8 cellular contexts compared by ENCODE assay signal in genomic region chr17:43170766-43171681, GRCh38. TPM values are rescaled to one million over a fixed set of nuclear protein-coding genes. Genes with fewer than 3 reads are reported as not detected.
A peak's percentile ranks its signal among the peaks of the same experiment; 100 is the strongest.
DNase-seq lines count a peak whose midpoint lies in the region; ATAC-seq and TF ChIP-seq lines count a peak whose summit lies in the region.

A gene with protein sequence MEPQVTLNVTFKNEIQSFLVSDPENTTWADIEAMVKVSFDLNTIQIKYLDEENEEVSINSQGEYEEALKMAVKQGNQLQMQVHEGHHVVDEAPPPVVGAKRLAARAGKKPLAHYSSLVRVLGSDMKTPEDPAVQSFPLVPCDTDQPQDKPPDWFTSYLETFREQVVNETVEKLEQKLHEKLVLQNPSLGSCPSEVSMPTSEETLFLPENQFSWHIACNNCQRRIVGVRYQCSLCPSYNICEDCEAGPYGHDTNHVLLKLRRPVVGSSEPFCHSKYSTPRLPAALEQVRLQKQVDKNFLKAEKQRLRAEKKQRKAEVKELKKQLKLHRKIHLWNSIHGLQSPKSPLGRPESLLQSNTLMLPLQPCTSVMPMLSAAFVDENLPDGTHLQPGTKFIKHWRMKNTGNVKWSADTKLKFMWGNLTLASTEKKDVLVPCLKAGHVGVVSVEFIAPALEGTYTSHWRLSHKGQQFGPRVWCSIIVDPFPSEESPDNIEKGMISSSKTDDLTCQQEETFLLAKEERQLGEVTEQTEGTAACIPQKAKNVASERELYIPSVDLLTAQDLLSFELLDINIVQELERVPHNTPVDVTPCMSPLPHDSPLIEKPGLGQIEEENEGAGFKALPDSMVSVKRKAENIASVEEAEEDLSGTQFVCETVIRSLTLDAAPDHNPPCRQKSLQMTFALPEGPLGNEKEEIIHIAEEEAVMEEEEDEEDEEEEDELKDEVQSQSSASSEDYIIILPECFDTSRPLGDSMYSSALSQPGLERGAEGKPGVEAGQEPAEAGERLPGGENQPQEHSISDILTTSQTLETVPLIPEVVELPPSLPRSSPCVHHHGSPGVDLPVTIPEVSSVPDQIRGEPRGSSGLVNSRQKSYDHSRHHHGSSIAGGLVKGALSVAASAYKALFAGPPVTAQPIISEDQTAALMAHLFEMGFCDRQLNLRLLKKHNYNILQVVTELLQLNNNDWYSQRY (plus strand): TSS chr17:43171214. CDS start chr17:43175800, 4,586 bp downstream.

- H3K4me3 Mint-ChIP-seq in activated T-helper 2 cell treated with anti-CD3 and anti-CD28 coated beads, Interferon-gamma antibody, Interleukin-2, Interleukin-4, amounts not matched to agents 10 μg/mL and 5 μg/mL and 100 μg/mL, durations not matched to agents 14 hours and 24 hours and 36 hours (ENCODE audit: low read depth), result no peak within 1 kb of the TSS
- no peak within 1 kb of the TSS for H3K4me3 Mint-ChIP-seq in natural killer cell treated with Interleukin-12 subunit alpha and Interleukin-12 subunit beta and Interleukin-15 and Interleukin-18, amount 100 ng/mL, for 72 hours

- DNase-seq in G401 (ENCODE audit: low spot score), result peak; percentile 99
- peak; percentile 97 for DNase-seq in H7
- peak; percentile 87 for DNase-seq in RWPE2 (ENCODE audit: low spot score)
- peak; percentile 97 for DNase-seq in activated T-helper 2 cell treated with anti-CD3 and anti-CD28 coated beads, Interferon-gamma antibody, Interleukin-2, Interleukin-4, amounts not matched to agents 10 μg/mL and 5 μg/mL and 100 μg/mL, durations not matched to agents 14 hours and 24 hours and 36 hours (ENCODE audit: low spot score)
- peak; percentile 98 for DNase-seq in fibroblast of the aortic adventitia (ENCODE audit: low read depth)
- peak; percentile 95 for DNase-seq in natural killer cell treated with Interleukin-12 subunit alpha and Interleukin-12 subunit beta and Interleukin-15 and Interleukin-18, amount 100 ng/mL, for 72 hours (ENCODE audit: low spot score)
- peak; percentile 91 for DNase-seq in stimulated activated naive CD8-positive, alpha-beta T cell treated with anti-CD3 and anti-CD28 coated beads, Interleukin-15, Interleukin-2, amounts not matched to agents 100 U/mL and 50 U/mL, for 24 hours

- H4K20me1 ChIP-seq in Loucy (ENCODE audit: insufficient read depth, low read length, poor library complexity, severe bottlenecking), result no peaks in the 10 kb centered on the region

- H3K9me3 ChIP-seq in Loucy (ENCODE audit: insufficient read depth, low read depth, low read length) (no peaks in the 10 kb centered on the region), RWPE2 (ENCODE audit: severe bottlenecking) (no peaks in the 10 kb centered on the region)

- intact Hi-C loops in activated T-helper 2 cell treated with anti-CD3 and anti-CD28 coated beads, Interferon-gamma antibody, Interleukin-2, Interleukin-4, amounts not matched to agents 10 μg/mL and 5 μg/mL and 100 μg/mL, durations not matched to agents 14 hours and 24 hours and 36 hours (cut with micrococcal nuclease), result loop anchor here (1.0 to 5.0 kb wide), 3 partner anchors 46 to 172 kb away; partner anchors contain the start of genes BRCA1, RPL27 and VAT1

- no peak within 1 kb of the TSS for H3K27ac Mint-ChIP-seq in activated T-helper 2 cell treated with anti-CD3 and anti-CD28 coated beads, Interferon-gamma antibody, Interleukin-2, Interleukin-4, amounts not matched to agents 10 μg/mL and 5 μg/mL and 100 μg/mL, durations not matched to agents 14 hours and 24 hours and 36 hours
- H3K27ac Mint-ChIP-seq in natural killer cell treated with Interleukin-12 subunit alpha and Interleukin-12 subunit beta and Interleukin-15 and Interleukin-18, amount 100 ng/mL, for 72 hours, result no peak within 1 kb of the TSS

- H3K9me3 Mint-ChIP-seq in activated T-helper 2 cell treated with anti-CD3 and anti-CD28 coated beads, Interferon-gamma antibody, Interleukin-2, Interleukin-4, amounts not matched to agents 10 μg/mL and 5 μg/mL and 100 μg/mL, durations not matched to agents 14 hours and 24 hours and 36 hours, result no peaks in the 10 kb centered on the region
- no peaks in the 10 kb centered on the region for H3K9me3 Mint-ChIP-seq in natural killer cell treated with Interleukin-12 subunit alpha and Interleukin-12 subunit beta and Interleukin-15 and Interleukin-18, amount 100 ng/mL, for 72 hours

- H3K4me3 ChIP-seq in H7 (ENCODE audit: insufficient read depth, low read depth, low read length) (peak within 1 kb of the TSS; percentile 79), Loucy (ENCODE audit: low read length, poor library complexity, severe bottlenecking) (peak within 1 kb of the TSS; percentile 89), RWPE2 (ENCODE audit: severe bottlenecking) (peak within 1 kb of the TSS; percentile 75), fibroblast of the aortic adventitia (ENCODE audit: low read depth, low read length) (peak within 1 kb of the TSS; percentile 87)

- peak within 1 kb of the TSS; percentile 93 for H3K9ac ChIP-seq in Loucy (ENCODE audit: low read depth, low read length, poor library complexity, severe bottlenecking)

- H3K27me3 Mint-ChIP-seq in activated T-helper 2 cell treated with anti-CD3 and anti-CD28 coated beads, Interferon-gamma antibody, Interleukin-2, Interleukin-4, amounts not matched to agents 10 μg/mL and 5 μg/mL and 100 μg/mL, durations not matched to agents 14 hours and 24 hours and 36 hours (ENCODE audit: low read depth), result no peaks in the 10 kb centered on the region
- no peaks in the 10 kb centered on the region for H3K27me3 Mint-ChIP-seq in natural killer cell treated with Interleukin-12 subunit alpha and Interleukin-12 subunit beta and Interleukin-15 and Interleukin-18, amount 100 ng/mL, for 72 hours

- H3F3A ChIP-seq in Loucy (ENCODE audit: low read depth), result no peaks in the 10 kb centered on the region

- TF ChIP-seq CTCF in Loucy (conservative IDR thresholded peaks at IDR 0.05; ENCODE audit: low read length) (peak; percentile 48), RWPE2 (IDR thresholded peaks at IDR 0.05; ENCODE audit: poor library complexity, severe bottlenecking) (peak; percentile 11), fibroblast of the aortic adventitia (IDR thresholded peaks at IDR 0.05; ENCODE audit: insufficient read depth, low read length) (no peak)

- peak within 1 kb of the TSS; percentile 84 for H2AFZ ChIP-seq in Loucy (ENCODE audit: low read length)

- H3K79me2 ChIP-seq in Loucy (ENCODE audit: insufficient read depth, low read length), result peaks cover 61% of the 10 kb centered on the region; the same call in 1 of the 2 replicates

- in situ Hi-C loops in G401 (cut with HindIII; ENCODE audit: low sequenced_read_pairs), result no loop called here

- H3K27me3 ChIP-seq in H7 (ENCODE audit: control insufficient read depth, insufficient read depth, low read length), result no peaks in the 10 kb centered on the region
- no peaks in the 10 kb centered on the region for H3K27me3 ChIP-seq in Loucy (ENCODE audit: insufficient read depth, low read length, poor library complexity, severe bottlenecking)
- no peaks in the 10 kb centered on the region for H3K27me3 ChIP-seq in RWPE2 (ENCODE audit: insufficient read depth, poor library complexity, severe bottlenecking)

- peak within 1 kb of the TSS; percentile 96 for H3K27ac ChIP-seq in RWPE2 (ENCODE audit: poor library complexity, severe bottlenecking)

- peak; percentile 76 for ATAC-seq in RWPE2 (ENCODE audit: low read depth)
- peak; percentile 92 to 93 for ATAC-seq in natural killer cell treated with Interleukin-12 subunit alpha and Interleukin-12 subunit beta and Interleukin-15 and Interleukin-18, amount 100 ng/mL, for 72 hours
- ATAC-seq in stimulated activated naive CD8-positive, alpha-beta T cell treated with anti-CD3 and anti-CD28 coated beads, Interleukin-15, Interleukin-2, amounts not matched to agents 100 U/mL and 50 U/mL, for 24 hours, result peak; percentile 88

- peaks cover 30% of the 10 kb centered on the region for H3K4me1 Mint-ChIP-seq in activated T-helper 2 cell treated with anti-CD3 and anti-CD28 coated beads, Interferon-gamma antibody, Interleukin-2, Interleukin-4, amounts not matched to agents 10 μg/mL and 5 μg/mL and 100 μg/mL, durations not matched to agents 14 hours and 24 hours and 36 hours (ENCODE audit: low read depth)
- H3K4me1 Mint-ChIP-seq in natural killer cell treated with Interleukin-12 subunit alpha and Interleukin-12 subunit beta and Interleukin-15 and Interleukin-18, amount 100 ng/mL, for 72 hours (ENCODE audit: low read depth in 2 of 2), result peaks cover 20 to 25% of the 10 kb centered on the region in 2 donors

- H3K4me2 ChIP-seq in Loucy (ENCODE audit: low read depth, low read length, poor library complexity, severe bottlenecking), result peak within 1 kb of the TSS; percentile 85

- no peaks in the 10 kb centered on the region for H3K36me3 ChIP-seq in H7 (replicated peaks; ENCODE audit: control insufficient read depth, insufficient read depth, low read length)
- H3K36me3 ChIP-seq in Loucy (ENCODE audit: insufficient read depth, low read length), result no peaks in the 10 kb centered on the region
- peaks cover 17% of the 10 kb centered on the region for H3K36me3 ChIP-seq in RWPE2 (ENCODE audit: low read depth)

- peaks cover 20% of the 10 kb centered on the region for H3K36me3 Mint-ChIP-seq in activated T-helper 2 cell treated with anti-CD3 and anti-CD28 coated beads, Interferon-gamma antibody, Interleukin-2, Interleukin-4, amounts not matched to agents 10 μg/mL and 5 μg/mL and 100 μg/mL, durations not matched to agents 14 hours and 24 hours and 36 hours (ENCODE audit: low read depth)
- H3K36me3 Mint-ChIP-seq in natural killer cell treated with Interleukin-12 subunit alpha and Interleukin-12 subunit beta and Interleukin-15 and Interleukin-18, amount 100 ng/mL, for 72 hours, result peaks cover 1% of the 10 kb centered on the region

- no peaks in the 10 kb centered on the region for H3K9me2 ChIP-seq in Loucy (replicated peaks; ENCODE audit: low read depth, low read length)

- H3K4me1 ChIP-seq in Loucy (ENCODE audit: insufficient read depth, low read length, poor library complexity, severe bottlenecking), result peaks cover 20% of the 10 kb centered on the region
- peaks cover 20% of the 10 kb centered on the region for H3K4me1 ChIP-seq in RWPE2 (ENCODE audit: insufficient read depth, poor library complexity, severe bottlenecking)

RNA-seq across cellular contexts. Expression of the gene that starts here (rescaled TPM):
- total RNA-seq in G401 (2014; rRNA removed; shearing (Covaris generic)), result 42.8 and 63.6 TPM in 2 replicates
- 44.2 and 60.1 TPM in 2 replicates for total RNA-seq in H7 (2014; rRNA removed; shearing (Covaris generic))
- total RNA-seq in activated T-helper 2 cell treated with anti-CD3 and anti-CD28 coated beads, Interferon-gamma antibody, Interleukin-2, Interleukin-4, amounts not matched to agents 10 μg/mL and 5 μg/mL and 100 μg/mL, durations not matched to agents 14 hours and 24 hours and 36 hours, result 49.1 and 50.8 TPM in 2 replicates
- 63.2 and 111 TPM in 2 replicates for total RNA-seq in fibroblast of the aortic adventitia (ENCODE audit: low replicate concordance)
- total RNA-seq in natural killer cell treated with Interleukin-12 subunit alpha and Interleukin-12 subunit beta and Interleukin-15 and Interleukin-18, amount 100 ng/mL, for 72 hours, result 10 to 100 TPM; 33.1 to 58.3 TPM

Comparison
In these comparisons a context has a peak if more than half of its experiments do, and no peak if none do; other contexts are left out.
1. Peak in every context shown above with its lines: DNase-seq, ATAC-seq, H3K4me3 ChIP-seq and H3K27ac ChIP-seq.